Comparison of ENCODE assay signal across 12 cellular contexts in the genomic region with DNA sequence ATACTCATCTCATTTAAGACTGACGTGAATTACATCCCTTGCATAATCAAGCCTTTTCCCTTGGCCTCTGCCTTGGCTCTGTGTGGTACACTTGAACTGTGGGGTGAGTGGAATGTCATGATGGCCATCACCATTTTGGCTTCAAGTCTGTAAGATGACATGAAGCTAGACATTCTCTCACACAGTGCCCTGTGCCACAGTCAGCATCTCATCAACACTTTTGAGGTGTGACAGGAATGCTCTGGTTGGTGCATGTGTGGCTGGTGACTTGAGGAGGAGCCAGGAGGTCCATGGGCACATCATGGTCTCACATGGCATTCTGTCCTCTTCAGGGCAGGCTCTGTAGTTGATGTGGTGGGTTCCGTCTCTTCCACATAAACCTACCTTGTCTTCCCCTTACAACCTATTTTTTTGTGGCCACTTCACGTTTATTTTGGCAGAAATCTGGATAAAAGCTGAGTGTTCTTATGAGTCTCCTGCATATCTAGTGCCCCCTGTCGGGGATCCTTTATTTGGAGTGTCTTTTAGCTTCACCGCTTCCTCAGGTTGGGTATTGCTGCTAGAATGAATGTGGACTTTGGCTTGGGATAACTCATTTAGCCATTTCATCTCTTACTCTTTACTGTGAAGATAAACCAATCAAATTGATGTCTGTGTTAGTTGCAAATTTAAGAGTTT. TPM values are rescaled to one million over a fixed set of nuclear protein-coding genes. Genes with fewer than 3 reads are reported as not detected.
DNase-seq lines count a peak whose midpoint lies in the region; ATAC-seq and TF ChIP-seq lines count a peak whose summit lies in the region.
"Had no signal": no experiment of that assay in that cellular context is flagged by ENCODE, and none has a peak within 500 bp of the region (broad histone marks: within the 10 kb centered on the region; RNA-seq: fewer than 3 reads in every experiment).

No MANE protein-coding gene starts in this region.

- TF ChIP-seq CTCF in right atrium auricular region (IDR thresholded peaks at IDR 0.05) (no peak), SU-DHL-6 (IDR thresholded peaks at IDR 0.05; ENCODE audit: insufficient read depth, low read length, poor library complexity, severe bottlenecking) (peak; percentile 78), type B pancreatic cell (conservative IDR thresholded peaks at IDR 0.05) (peak; percentile 51)

- no peak overlapping the region for H3K4me3 ChIP-seq in right atrium auricular region
- no peak overlapping the region for H3K4me3 ChIP-seq in SU-DHL-6 (ENCODE audit: insufficient read depth, low read length, poor library complexity, severe bottlenecking)

- H3K4me2 ChIP-seq in SU-DHL-6 (ENCODE audit: low read depth, low read length, poor library complexity, severe bottlenecking), result peak overlapping the region; percentile 77

- H3K9me3 ChIP-seq in right atrium auricular region, result no peaks in the 10 kb centered on the region
- no peaks in the 10 kb centered on the region for H3K9me3 ChIP-seq in SU-DHL-6 (ENCODE audit: insufficient read depth, low read length)

- intact Hi-C loops in Right ventricle myocardium inferior (cut with DNase I), result no loop called here
- intact Hi-C loops in left cardiac atrium (cut with DNase I), result no loop called here

- H2AFZ ChIP-seq in SU-DHL-6 (ENCODE audit: low read depth, low read length, severe bottlenecking), result no peak overlapping the region

- peaks cover 39% of the 10 kb centered on the region for H3F3A ChIP-seq in SU-DHL-6 (ENCODE audit: insufficient read depth)

- H3K4me3 Mint-ChIP-seq in type B pancreatic cell, result no peak overlapping the region
- H3K4me3 Mint-ChIP-seq: stimulated activated naive CD8-positive, alpha-beta T cell treated with anti-CD3 and anti-CD28 coated beads, Interleukin-15, Interleukin-2, amounts not matched to agents 100 ng/mL and 50 ng/mL, for 24 hours had no signal

- H3K79me2 ChIP-seq in SU-DHL-6 (ENCODE audit: insufficient read depth, low read length), result peaks cover 100% of the 10 kb centered on the region

- H3K9me2 ChIP-seq in SU-DHL-6 (replicated peaks; ENCODE audit: insufficient read depth, low read length), result no peaks in the 10 kb centered on the region

- no peaks in the 10 kb centered on the region for H3K36me3 ChIP-seq in right atrium auricular region
- H3K36me3 ChIP-seq in SU-DHL-6 (ENCODE audit: low read length), result no peaks in the 10 kb centered on the region

- H3K27ac ChIP-seq in right atrium auricular region (no peak overlapping the region), SU-DHL-6 (ENCODE audit: low read depth, low read length) (peak overlapping the region; percentile 93; the same call in 1 of the 2 replicates)

- H3K27me3 Mint-ChIP-seq in type B pancreatic cell, result no peaks in the 10 kb centered on the region
- H3K27me3 Mint-ChIP-seq: stimulated activated naive CD8-positive, alpha-beta T cell treated with anti-CD3 and anti-CD28 coated beads, Interleukin-15, Interleukin-2, amounts not matched to agents 100 ng/mL and 50 ng/mL, for 24 hours had no signal

- peaks cover 9% of the 10 kb centered on the region for H3K9me3 Mint-ChIP-seq in type B pancreatic cell

- H3K4me1 ChIP-seq in right atrium auricular region, result peaks cover 0 to 53% of the 10 kb centered on the region in 2 donors

- H4K20me1 ChIP-seq in SU-DHL-6 (ENCODE audit: low read depth, low read length), result peaks cover 3% of the 10 kb centered on the region; the same call in 1 of the 2 replicates

- peaks cover 16% of the 10 kb centered on the region for H3K36me3 Mint-ChIP-seq in type B pancreatic cell

- H3K4me1 Mint-ChIP-seq in type B pancreatic cell (ENCODE audit: unreplicated experiment), result peaks cover 34% of the 10 kb centered on the region

- H3K27me3 ChIP-seq in right atrium auricular region, result no peaks in the 10 kb centered on the region
- H3K27me3 ChIP-seq in SU-DHL-6 (ENCODE audit: low read length), result no peaks in the 10 kb centered on the region

- DNase-seq in Right ventricle myocardium inferior (ENCODE audit: missing footprints) (no peak), right atrium auricular region (ENCODE audit: low spot score) (no peak), left cardiac atrium (no peak), type B pancreatic cell (ENCODE audit: extremely low spot score, unreplicated experiment) (no peak)
- DNase-seq: activated T-cell treated with anti-CD3 and anti-CD28 coated beads, Interleukin-2, amount 50 U/mL, for 48 hours; Kasumi-1; NCI-H524 had no signal

- ATAC-seq in Right ventricle myocardium inferior (peak; percentile 90), left cardiac atrium (peak; percentile 67 to 91), HG02970 (IDR thresholded peaks at IDR 0.05; ENCODE audit: low FRiP score, unreplicated experiment) (no peak), HG02885 (IDR thresholded peaks at IDR 0.05; ENCODE audit: poor library complexity, unreplicated experiment) (no peak), HG02798 (IDR thresholded peaks at IDR 0.05; ENCODE audit: poor library complexity, unreplicated experiment) (no peak)

- no peak overlapping the region for H3K9ac ChIP-seq in SU-DHL-6 (ENCODE audit: low read length)

- H3K27ac Mint-ChIP-seq in type B pancreatic cell, result no peak overlapping the region

RNA-seq across cellular contexts. Expression of a gene that starts 28.1 kb away (rescaled TPM):
- 82.5 TPM for total RNA-seq in Right ventricle myocardium inferior
- total RNA-seq in right atrium auricular region, result 10 to 100 TPM; 47.5 to 50.4 TPM
- 10 to 100 TPM; 59.5 to 74.6 TPM for total RNA-seq in left cardiac atrium
- total RNA-seq in type B pancreatic cell (ENCODE audit: low replicate concordance), result 82.0 and 166 TPM in 2 replicates

Comparison
In these comparisons a context has a peak if more than half of its experiments do, and no peak if none do; other contexts are left out.
1. ATAC-seq: peak in Right ventricle myocardium inferior (single experiment) and left cardiac atrium (2 of 2); none in HG02970 (single experiment), HG02885 (single experiment) and HG02798 (single experiment).
2. CTCF ChIP-seq: peak in SU-DHL-6 (single experiment) and type B pancreatic cell (single experiment); none in right atrium auricular region (0 of 2).